14 cellular contexts compared by ENCODE assay signal in genomic region chr9:106284300-106284699, GRCh38.
A peak's percentile ranks its signal among the peaks of the same experiment; 100 is the strongest.
DNase-seq lines count a peak whose midpoint lies in the region; ATAC-seq and TF ChIP-seq lines count a peak whose summit lies in the region.
"Had no signal": no experiment of that assay in that cellular context is flagged by ENCODE, and none has a peak within 500 bp of the region (broad histone marks: within the 10 kb centered on the region; RNA-seq: fewer than 3 reads in every experiment).

No MANE protein-coding gene starts in this region.

- DNase-seq in DMS 273 treated with DMSO at 0.1 percent for 48 hours (lab: John Stamatoyannopoulos, UW) (peak; percentile 11), HuH-7 (ENCODE audit: low spot score) (peak; percentile 12), medulla oblongata (ENCODE audit: extremely low spot score) (peak; percentile 38), NAMALWA (ENCODE audit: low spot score) (no peak), foreskin melanocyte (no peak)
- no peak for DNase-seq in effector memory CD4-positive, alpha-beta T cell
- DNase-seq: activated CD4-positive, alpha-beta T cell treated with anti-CD3 and anti-CD28 coated beads for 4 hours; MV-4-11; transverse colon had no signal

- no peaks in the 10 kb centered on the region for H3K4me1 ChIP-seq in effector memory CD4-positive, alpha-beta T cell (ENCODE audit: control insufficient read depth, insufficient read depth, low read length, poor library complexity, severe bottlenecking)
- H3K4me1 ChIP-seq: Caco-2 had no signal

- no peaks in the 10 kb centered on the region for H3K27me3 Mint-ChIP-seq in brain
- H3K27me3 Mint-ChIP-seq: activated naive CD4-positive, alpha-beta T cell treated with anti-CD3 and anti-CD28 coated beads, Interleukin-2, amount 50 U/mL, for 24 hours had no signal

- no peaks in the 10 kb centered on the region for H3K9me3 ChIP-seq in effector memory CD4-positive, alpha-beta T cell (ENCODE audit: control insufficient read depth, low read length)
- H3K9me3 ChIP-seq: transverse colon had no signal

- no peaks in the 10 kb centered on the region for H3K36me3 Mint-ChIP-seq in brain
- H3K36me3 Mint-ChIP-seq: activated naive CD4-positive, alpha-beta T cell treated with anti-CD3 and anti-CD28 coated beads, Interleukin-2, amount 50 U/mL, for 24 hours had no signal

- peak overlapping the region; percentile 62 to 94 (median 82) for H3K27ac Mint-ChIP-seq in brain
- H3K27ac Mint-ChIP-seq: activated naive CD4-positive, alpha-beta T cell treated with anti-CD3 and anti-CD28 coated beads, Interleukin-2, amount 50 U/mL, for 24 hours had no signal

- peaks cover 57% of the 10 kb centered on the region for H3K4me1 Mint-ChIP-seq in brain
- H3K4me1 Mint-ChIP-seq: activated naive CD4-positive, alpha-beta T cell treated with anti-CD3 and anti-CD28 coated beads, Interleukin-2, amount 50 U/mL, for 24 hours had no signal

- H3K27ac ChIP-seq in effector memory CD4-positive, alpha-beta T cell (ENCODE audit: insufficient read depth, low read length, poor library complexity, severe bottlenecking), result no peak overlapping the region
- H3K27ac ChIP-seq: RWPE1, transverse colon had no signal

- no peaks in the 10 kb centered on the region for H3K36me3 ChIP-seq in effector memory CD4-positive, alpha-beta T cell (ENCODE audit: control insufficient read depth, insufficient read depth, low read length)
- H3K36me3 ChIP-seq: transverse colon had no signal

- peak; percentile 30 to 66 for TF ChIP-seq CTCF in brain (conservative IDR thresholded peaks at IDR 0.05)

- no peak for ATAC-seq in GM19035 (IDR thresholded peaks at IDR 0.05; ENCODE audit: unreplicated experiment)

- peak overlapping the region in 2 of 5 experiments; percentile 0 to 46 for H3K4me3 Mint-ChIP-seq in brain
- H3K4me3 Mint-ChIP-seq: activated naive CD4-positive, alpha-beta T cell treated with anti-CD3 and anti-CD28 coated beads, Interleukin-2, amount 50 U/mL, for 24 hours had no signal

- no peaks in the 10 kb centered on the region for H3K27me3 ChIP-seq in effector memory CD4-positive, alpha-beta T cell (replicated peaks; ENCODE audit: control insufficient read depth, insufficient read depth, low read length, poor library complexity, severe bottlenecking)
- H3K27me3 ChIP-seq: transverse colon had no signal

- H3K4me3 ChIP-seq in effector memory CD4-positive, alpha-beta T cell (ENCODE audit: insufficient read depth, low read depth, low read length, poor library complexity, severe bottlenecking), result no peak overlapping the region
- H3K4me3 ChIP-seq: transverse colon had no signal

- H3K9me3 Mint-ChIP-seq in brain, result peaks cover 2 to 15% (median 6%) of the 10 kb centered on the region in 5 experiments

Comparison
In these comparisons a context has a peak if more than half of its experiments do, and no peak if none do; other contexts are left out.
1. DNase-seq: peak in DMS 273 treated with DMSO at 0.1 percent for 48 hours (single experiment), HuH-7 (single experiment) and medulla oblongata (single experiment); none in effector memory CD4-positive, alpha-beta T cell (0 of 3), NAMALWA (single experiment) and foreskin melanocyte (single experiment).